8 cellular contexts compared by ENCODE assay signal in genomic region chr4:15002659-15003440, GRCh38. TPM values are rescaled to one million over a fixed set of nuclear protein-coding genes. Genes with fewer than 3 reads are reported as not detected.
A peak's percentile ranks its signal among the peaks of the same experiment; 100 is the strongest.
DNase-seq lines count a peak whose midpoint lies in the region; ATAC-seq and TF ChIP-seq lines count a peak whose summit lies in the region.

No MANE protein-coding gene starts in this region.

- no peaks in the 10 kb centered on the region for H3K9me2 ChIP-seq in SK-N-SH

- ATAC-seq in GM21619 (IDR thresholded peaks at IDR 0.05; ENCODE audit: unreplicated experiment) (peak; percentile 18), thoracic aorta (ENCODE audit: insufficient number of reproducible peaks, low FRiP score, low read depth) (peak; percentile 20)

- H3K36me3 ChIP-seq in SK-N-SH (replicated peaks in 1 of 2; ENCODE audit: control insufficient read depth in 1 of 2, insufficient read depth in 2 of 2, low read length in 1 of 2): peaks cover 7 to 8% of the 10 kb centered on the region in 2 experiments
- H3K36me3 ChIP-seq in osteoblast (ENCODE audit: insufficient read depth, low read length): peaks cover 9% of the 10 kb centered on the region
- peaks cover under 1% of the 10 kb centered on the region for H3K36me3 ChIP-seq in thoracic aorta

- H3K4me3 Mint-ChIP-seq in activated naive CD4-positive, alpha-beta T cell treated with anti-CD3 and anti-CD28 coated beads, Interleukin-2, amount 50 U/mL, for 24 hours: peak overlapping the region; percentile 92

- H2AFZ ChIP-seq in SK-N-SH (ENCODE audit: low read depth): peak overlapping the region; percentile 79; the same call in 1 of the 2 replicates
- no peak overlapping the region for H2AFZ ChIP-seq in osteoblast (ENCODE audit: low read length)

- peaks cover 15% of the 10 kb centered on the region for H3F3A ChIP-seq in SK-N-SH (replicated peaks; ENCODE audit: insufficient read depth)

- CTCF ChIA-PET in SK-N-SH (lab: Yijun Ruan, JAX): interaction anchor here (0.7 to 2.5 kb wide), 4 partner anchors 160 to 1419 kb away, joined by 3 to 9 read pairs (median 4); no protein-coding TSS in a partner anchor

- H4K20me1 ChIP-seq in SK-N-SH (ENCODE audit: insufficient read depth): peaks cover 28% of the 10 kb centered on the region
- H4K20me1 ChIP-seq in osteoblast (ENCODE audit: insufficient read depth, low read length): peaks cover 31% of the 10 kb centered on the region

- POLR2A ChIA-PET in SK-N-SH (lab: Yijun Ruan, JAX): interaction anchor here (1.7 kb wide), 1 partner anchor 130 kb away, joined by 7 read pairs; no protein-coding TSS in a partner anchor

- H3K27ac ChIP-seq in SK-N-SH (ENCODE audit: low read depth in 2 of 2, low read length in 1 of 2) (peak overlapping the region; percentile 96 to 98), osteoblast (ENCODE audit: low read depth, low read length) (peak overlapping the region; percentile 99), thoracic aorta (peak overlapping the region; percentile 99 to 100)

- peak; percentile 72 for DNase-seq in DMS53 treated with DMSO at 0.1 percent for 48 hours (lab: John Stamatoyannopoulos, UW; ENCODE audit: unreplicated experiment)
- DNase-seq in SK-N-SH: peak; percentile 78
- peak; percentile 77 for DNase-seq in glomerular visceral epithelial cell (ENCODE audit: extremely low spot score)
- peak; percentile 96 for DNase-seq in osteoblast (ENCODE audit: insufficient read length, low spot score, missing footprints)
- DNase-seq in thoracic aorta (ENCODE audit: low spot score): peak; percentile 40

- no peak for TF ChIP-seq CTCF in SK-N-SH (IDR thresholded peaks at IDR 0.05)
- TF ChIP-seq CTCF in osteoblast (IDR thresholded peaks at IDR 0.05; ENCODE audit: extremely low read depth, low read depth, low read length): no peak
- no peak for TF ChIP-seq CTCF in thoracic aorta (IDR thresholded peaks at IDR 0.05)

- H3K36me3 Mint-ChIP-seq in activated naive CD4-positive, alpha-beta T cell treated with anti-CD3 and anti-CD28 coated beads, Interleukin-2, amount 50 U/mL, for 24 hours: no peaks in the 10 kb centered on the region

- H3K9ac ChIP-seq in SK-N-SH: peak overlapping the region; percentile 96

- TF ChIP-seq EP300 in Ishikawa (IDR thresholded peaks at IDR 0.05; ENCODE audit: borderline replicate concordance) (no peak; the same call in 1 of the 2 replicates), SK-N-SH (IDR thresholded peaks at IDR 0.05; ENCODE audit: borderline replicate concordance in 1 of 2, low read depth in 1 of 2, low read length in 1 of 2) (no peak; a peak in 1 of 4 replicates)

- peaks cover 41% of the 10 kb centered on the region for H3K79me2 ChIP-seq in SK-N-SH (ENCODE audit: insufficient read depth)
- peaks cover 44% of the 10 kb centered on the region for H3K79me2 ChIP-seq in osteoblast (ENCODE audit: insufficient read depth, low read length)

- H3K9me3 ChIP-seq in SK-N-SH (no peaks in the 10 kb centered on the region), osteoblast (ENCODE audit: low read depth, low read length) (no peaks in the 10 kb centered on the region), thoracic aorta (no peaks in the 10 kb centered on the region)

- H3K4me1 ChIP-seq in SK-N-SH (ENCODE audit: control insufficient read depth in 1 of 2, insufficient read depth in 2 of 2, low read depth in 1 of 2, low read length in 1 of 2): peaks cover 9 to 21% of the 10 kb centered on the region in 2 experiments; a peak in 3 of 4 replicates
- H3K4me1 ChIP-seq in osteoblast (ENCODE audit: insufficient read depth, low read length): peaks cover 27% of the 10 kb centered on the region
- H3K4me1 ChIP-seq in thoracic aorta (ENCODE audit: control insufficient read depth in 1 of 2, low read depth in 2 of 2): peaks cover 23 to 24% of the 10 kb centered on the region in 2 donors

- H3K4me3 ChIP-seq in SK-N-SH (ENCODE audit: low read depth in 2 of 2, low read length in 1 of 2) (peak overlapping the region; percentile 94 to 96), osteoblast (ENCODE audit: insufficient read depth, low read length) (peak overlapping the region; percentile 99), thoracic aorta (peak overlapping the region; percentile 99)

- peaks cover 31% of the 10 kb centered on the region for H3K4me1 Mint-ChIP-seq in activated naive CD4-positive, alpha-beta T cell treated with anti-CD3 and anti-CD28 coated beads, Interleukin-2, amount 50 U/mL, for 24 hours

- H3K4me2 ChIP-seq in SK-N-SH (peak overlapping the region; percentile 99), osteoblast (ENCODE audit: insufficient read depth, low read length) (peak overlapping the region; percentile 93)

- WGBS in SK-N-SH (ENCODE audit: low lambda C conversion rate): 0% methylated on average over 18 of the region's 81 CpGs

- no peaks in the 10 kb centered on the region for H3K27me3 Mint-ChIP-seq in activated naive CD4-positive, alpha-beta T cell treated with anti-CD3 and anti-CD28 coated beads, Interleukin-2, amount 50 U/mL, for 24 hours

- peak overlapping the region; percentile 91 for H3K27ac Mint-ChIP-seq in activated naive CD4-positive, alpha-beta T cell treated with anti-CD3 and anti-CD28 coated beads, Interleukin-2, amount 50 U/mL, for 24 hours

- H3K9me3 Mint-ChIP-seq in activated naive CD4-positive, alpha-beta T cell treated with anti-CD3 and anti-CD28 coated beads, Interleukin-2, amount 50 U/mL, for 24 hours: no peaks in the 10 kb centered on the region

- TF ChIP-seq RAD21 in Ishikawa (IDR thresholded peaks at IDR 0.05; ENCODE audit: low read depth): no peak
- TF ChIP-seq RAD21 in SK-N-SH (IDR thresholded peaks at IDR 0.05; ENCODE audit: low read length): no peak

- H3K27me3 ChIP-seq in SK-N-SH (ENCODE audit: insufficient read depth) (no peaks in the 10 kb centered on the region), osteoblast (ENCODE audit: insufficient read depth, low read length) (no peaks in the 10 kb centered on the region), thoracic aorta (replicated peaks; ENCODE audit: insufficient read depth) (no peaks in the 10 kb centered on the region)

TF ChIP-seq in Ishikawa, 13 proteins besides CTCF, POLR2A, EP300 and RAD21 (continues in another document):
- TF ChIP-seq ZBTB7A (IDR thresholded peaks at IDR 0.05; ENCODE audit: low read depth): peak; percentile 31; the same call in 1 of the 2 replicates
- TF ChIP-seq TEAD4 (IDR thresholded peaks at IDR 0.05): peak; percentile 9; the same call in 1 of the 2 replicates
- TF ChIP-seq TCF12 (IDR thresholded peaks at IDR 0.05; ENCODE audit: low read depth): peak; percentile 10; the same call in 1 of the 2 replicates
- TF ChIP-seq MAX (IDR thresholded peaks at IDR 0.05): no peak

TF ChIP-seq in SK-N-SH, 30 proteins besides CTCF, POLR2A, EP300 and RAD21 (continues in another document):
- TF ChIP-seq TCF12 (IDR thresholded peaks at IDR 0.05): no peak
- peak; percentile 1; the same call in 1 of the 2 replicates for TF ChIP-seq GABPA (IDR thresholded peaks at IDR 0.05; ENCODE audit: low read depth)
- no peak for TF ChIP-seq RXRA (IDR thresholded peaks at IDR 0.05; ENCODE audit: borderline replicate concordance, low read depth)
- no peak for TF ChIP-seq GATA2 (CRISPR knock-in tag; IDR thresholded peaks at IDR 0.05)
- no peak for TF ChIP-seq SIN3A (IDR thresholded peaks at IDR 0.05; ENCODE audit: borderline replicate concordance, low read depth, low read length)
- TF ChIP-seq YY1 (IDR thresholded peaks at IDR 0.05; ENCODE audit: low read depth): 0 out of 2 replicates have a peak, but pooled peaks have one; percentile 30
- TF ChIP-seq TAF1 (IDR thresholded peaks at IDR 0.05; ENCODE audit: borderline replicate concordance, low read depth, low read length): peak; percentile 68
- TF ChIP-seq, protein P1, sequence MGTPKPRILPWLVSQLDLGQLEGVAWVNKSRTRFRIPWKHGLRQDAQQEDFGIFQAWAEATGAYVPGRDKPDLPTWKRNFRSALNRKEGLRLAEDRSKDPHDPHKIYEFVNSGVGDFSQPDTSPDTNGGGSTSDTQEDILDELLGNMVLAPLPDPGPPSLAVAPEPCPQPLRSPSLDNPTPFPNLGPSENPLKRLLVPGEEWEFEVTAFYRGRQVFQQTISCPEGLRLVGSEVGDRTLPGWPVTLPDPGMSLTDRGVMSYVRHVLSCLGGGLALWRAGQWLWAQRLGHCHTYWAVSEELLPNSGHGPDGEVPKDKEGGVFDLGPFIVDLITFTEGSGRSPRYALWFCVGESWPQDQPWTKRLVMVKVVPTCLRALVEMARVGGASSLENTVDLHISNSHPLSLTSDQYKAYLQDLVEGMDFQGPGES (IDR thresholded peaks at IDR 0.05; ENCODE audit: low read depth, low read length): no peak
- TF ChIP-seq FOXJ3 (CRISPR knock-in tag; IDR thresholded peaks at IDR 0.05): no peak
- TF ChIP-seq NRF1 (IDR thresholded peaks at IDR 0.05; ENCODE audit: low read depth, low read length): no peak
- no peak for TF ChIP-seq RFX5 (IDR thresholded peaks at IDR 0.05; ENCODE audit: low read length)
- peak; percentile 61; the same call in 1 of the 2 replicates for TF ChIP-seq POLR2AphosphoS5 (IDR thresholded peaks at IDR 0.05; ENCODE audit: low read depth, low read length)
- TF ChIP-seq MEF2A (IDR thresholded peaks at IDR 0.05; ENCODE audit: borderline replicate concordance, low read depth): no peak
- peak; percentile 8; the same call in 1 of the 2 replicates for TF ChIP-seq ELF1 (IDR thresholded peaks at IDR 0.05)
- no peak for TF ChIP-seq FOSL2 (IDR thresholded peaks at IDR 0.05; ENCODE audit: borderline replicate concordance, low read depth)
- TF ChIP-seq, protein P2, sequence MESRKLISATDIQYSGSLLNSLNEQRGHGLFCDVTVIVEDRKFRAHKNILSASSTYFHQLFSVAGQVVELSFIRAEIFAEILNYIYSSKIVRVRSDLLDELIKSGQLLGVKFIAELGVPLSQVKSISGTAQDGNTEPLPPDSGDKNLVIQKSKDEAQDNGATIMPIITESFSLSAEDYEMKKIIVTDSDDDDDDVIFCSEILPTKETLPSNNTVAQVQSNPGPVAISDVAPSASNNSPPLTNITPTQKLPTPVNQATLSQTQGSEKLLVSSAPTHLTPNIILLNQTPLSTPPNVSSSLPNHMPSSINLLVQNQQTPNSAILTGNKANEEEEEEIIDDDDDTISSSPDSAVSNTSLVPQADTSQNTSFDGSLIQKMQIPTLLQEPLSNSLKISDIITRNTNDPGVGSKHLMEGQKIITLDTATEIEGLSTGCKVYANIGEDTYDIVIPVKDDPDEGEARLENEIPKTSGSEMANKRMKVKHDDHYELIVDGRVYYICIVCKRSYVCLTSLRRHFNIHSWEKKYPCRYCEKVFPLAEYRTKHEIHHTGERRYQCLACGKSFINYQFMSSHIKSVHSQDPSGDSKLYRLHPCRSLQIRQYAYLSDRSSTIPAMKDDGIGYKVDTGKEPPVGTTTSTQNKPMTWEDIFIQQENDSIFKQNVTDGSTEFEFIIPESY (IDR thresholded peaks at IDR 0.05; ENCODE audit: borderline replicate concordance, low read depth): no peak
- no peak for TF ChIP-seq JUND (IDR thresholded peaks at IDR 0.05)
- TF ChIP-seq NFIC (IDR thresholded peaks at IDR 0.05; ENCODE audit: borderline replicate concordance): 0 out of 2 replicates have a peak, but pooled peaks have one; percentile 6

RNA-seq across cellular contexts. Expression of gene CPEB2, which starts 0.6 kb away (rescaled TPM):
- 2.1 and 2.8 TPM in 2 replicates for polyA plus RNA-seq in SK-N-SH (2012; rRNA removed)
- 3.4 and 3.6 TPM in 2 replicates for polyA plus RNA-seq in SK-N-SH (2012; cell fraction: cytosol; rRNA removed)
- 5.7 and 12.7 TPM in 2 replicates for polyA plus RNA-seq in SK-N-SH (2012; cell fraction: nucleus; rRNA removed)
- total RNA-seq in osteoblast (23.9 and 27.7 TPM in 2 replicates), thoracic aorta (10 to 100 TPM; 31.0 to 33.4 TPM)

Comparison
In these comparisons a context has a peak if more than half of its experiments do, and no peak if none do; other contexts are left out.
1. Peak in every context shown above with its lines: DNase-seq, ATAC-seq, H3K4me3 ChIP-seq and H3K27ac ChIP-seq.
2. DNase-seq: peak in every context shown above with its lines; median percentile 96 in osteoblast; 78 in SK-N-SH; 77 in glomerular visceral epithelial cell; 72 in DMS53 treated with DMSO at 0.1 percent for 48 hours; 40 in thoracic aorta.